3 cellular contexts compared by ENCODE assay signal in genomic region chr6:63211343-63211742, GRCh38. TPM values are rescaled to one million over a fixed set of nuclear protein-coding genes. Genes with fewer than 3 reads are reported as not detected.
"Had no signal": no experiment of that assay in that cellular context is flagged by ENCODE, and none has a peak within 500 bp of the region (broad histone marks: within the 10 kb centered on the region; RNA-seq: fewer than 3 reads in every experiment).

Gene FKBP1C, plus strand, starts transcription at chr6:63211469.

RNA-seq across cellular contexts. Expression of gene FKBP1C, which starts in this region (rescaled TPM):
- total RNA-seq: activated B cell treated with CpG ODN at 0.5 μM for 24 hours, T-helper 17 cell, WTC11 had no signal
